Comparison of ENCODE assay signal across 13 cellular contexts in the genomic region with DNA sequence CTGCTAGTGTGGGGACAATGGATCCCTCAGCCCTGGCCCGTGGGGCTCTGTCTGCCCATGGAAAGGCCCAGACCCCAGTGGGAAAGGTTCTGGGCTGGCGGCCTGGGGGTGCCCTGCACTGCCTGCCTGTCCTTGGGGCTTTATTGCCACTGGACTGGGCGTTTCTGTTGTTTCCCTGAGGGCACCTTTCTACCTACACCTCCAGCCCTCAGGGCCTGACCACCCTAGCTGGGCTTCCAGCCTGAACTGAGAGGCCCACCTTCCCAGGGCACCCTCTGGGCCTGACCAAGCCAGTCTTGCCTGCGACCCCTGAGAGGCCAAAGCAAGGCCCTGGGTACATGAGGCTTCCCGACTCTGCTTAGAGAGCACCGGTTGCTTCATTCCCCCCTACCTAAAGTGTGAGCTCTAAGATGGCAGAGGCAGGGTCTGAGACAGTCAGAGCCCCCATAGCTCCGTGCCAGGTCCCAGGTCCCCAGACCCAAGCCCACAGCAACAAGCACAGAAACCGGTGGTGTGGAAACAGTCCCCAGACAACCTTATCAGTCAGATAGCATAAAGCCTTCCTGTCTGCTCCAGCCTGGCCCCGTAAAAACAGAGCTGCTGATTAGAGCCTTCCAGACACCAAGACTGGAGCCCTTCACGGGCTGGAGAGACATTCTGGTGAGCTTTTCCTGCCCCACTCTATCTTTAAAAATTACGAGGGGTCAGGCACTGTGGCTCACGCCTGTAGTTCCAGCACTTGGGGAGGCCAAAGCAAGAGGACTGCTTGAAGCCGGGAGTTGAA.
DNase-seq lines count a peak whose midpoint lies in the region; ATAC-seq, FAIRE-seq and TF ChIP-seq lines count a peak whose summit lies in the region.
"Had no signal": no experiment of that assay in that cellular context is flagged by ENCODE, and none has a peak within 500 bp of the region (broad histone marks: within the 10 kb centered on the region; RNA-seq: fewer than 3 reads in every experiment).

No MANE protein-coding gene starts in this region.

- ATAC-seq in left cardiac atrium (peak; percentile 74 to 81), HG03521 (IDR thresholded peaks at IDR 0.05; ENCODE audit: unreplicated experiment) (no peak)

- DNase-seq in HuH-7 (ENCODE audit: low spot score) (peak; percentile 34), UCSD-AML1 (lab: John Stamatoyannopoulos, UW; ENCODE audit: unreplicated experiment) (peak; percentile 47), left cardiac atrium (peak; percentile 67), retina (peak; percentile 15), H54 (ENCODE audit: insufficient read length, low spot score) (no peak), NCI-H146 (lab: John Stamatoyannopoulos, UW) (no peak)
- DNase-seq: activated CD4-positive, CD25-positive, alpha-beta regulatory T cell treated with anti-CD3 and anti-CD28 coated beads, Interleukin-2, amount 50 U/mL, for 72 hours; activated T-cell treated with anti-CD3 and anti-CD28 coated beads, Interleukin-2, amount 50 U/mL, for 1 hour; CD4-positive, CD25-positive, alpha-beta regulatory T cell; foreskin melanocyte; naive B cell had no signal

- TF ChIP-seq POLR2A in H54 (IDR thresholded peaks at IDR 0.05; ENCODE audit: low read depth, low read length) = no peak

- intact Hi-C loops in left cardiac atrium (cut with DNase I) = no loop called here

- no peak for FAIRE-seq in H54 (lab: Jason Lieb, UNC)
- FAIRE-seq: islet of Langerhans had no signal

Comparison
In these comparisons a context has a peak if more than half of its experiments do, and no peak if none do; other contexts are left out.
1. DNase-seq: peak in HuH-7 (single experiment), UCSD-AML1 (single experiment), left cardiac atrium (single experiment) and retina (single experiment); none in H54 (single experiment) and NCI-H146 (single experiment).